Comparison of ENCODE assay signal across 9 cellular contexts in the genomic region with DNA sequence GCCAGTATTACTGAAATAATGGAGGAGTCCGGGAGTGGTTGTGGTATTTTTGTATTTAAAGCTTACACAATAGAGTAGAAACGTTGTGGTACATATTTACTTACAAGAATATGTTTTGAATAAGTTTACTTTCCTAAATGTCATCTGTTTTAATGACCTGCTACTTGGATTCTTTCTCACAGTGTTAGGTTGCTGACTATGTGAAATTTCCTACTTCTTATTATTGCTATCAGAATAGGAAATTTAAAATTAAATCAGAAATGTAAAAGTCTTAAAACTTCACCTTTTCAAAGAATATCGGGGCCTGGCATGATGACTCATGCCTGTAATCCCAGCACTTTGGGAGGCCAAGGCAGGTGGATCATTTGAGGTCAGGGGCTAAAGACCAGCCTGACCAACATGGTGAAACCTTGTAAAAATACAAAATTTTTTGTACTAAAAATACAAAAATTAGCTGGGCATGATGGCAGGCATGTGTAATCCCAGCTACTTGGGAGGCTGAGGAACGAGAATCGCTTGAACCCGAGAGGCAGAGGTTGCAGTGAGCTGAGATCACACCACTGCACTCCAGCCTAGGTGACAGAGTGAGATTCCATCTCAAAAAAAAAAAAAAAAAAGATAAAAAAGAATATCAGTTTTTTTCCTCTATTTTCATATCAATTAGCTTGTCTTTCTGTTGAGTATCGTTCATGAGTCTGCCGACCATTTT.
DNase-seq lines count a peak whose midpoint lies in the region; ATAC-seq lines count a peak whose summit lies in the region.
"Had no signal": no experiment of that assay in that cellular context is flagged by ENCODE, and none has a peak within 500 bp of the region (broad histone marks: within the 10 kb centered on the region; RNA-seq: fewer than 3 reads in every experiment).

No MANE protein-coding gene starts in this region.

- peak overlapping the region; percentile 48 for H3K4me3 Mint-ChIP-seq in activated CD8-positive, alpha-beta memory T cell treated with anti-CD3 and anti-CD28 coated beads, Interleukin-2, amount 10 ng/mL, durations not matched to agents 7 days and 5 days
- peak overlapping the region in 1 of 3 donors; percentile 22 for H3K4me3 Mint-ChIP-seq in T-cell
- peak overlapping the region; percentile 37 to 62 for H3K4me3 Mint-ChIP-seq in stimulated activated naive CD8-positive, alpha-beta T cell treated with anti-CD3 and anti-CD28 coated beads, Interleukin-15, amount 100 ng/mL, for 72 hours

- peaks cover 24% of the 10 kb centered on the region for H3K36me3 Mint-ChIP-seq in activated CD8-positive, alpha-beta memory T cell treated with anti-CD3 and anti-CD28 coated beads, Interleukin-2, amount 10 ng/mL, durations not matched to agents 7 days and 5 days
- peaks cover 2% of the 10 kb centered on the region for H3K36me3 Mint-ChIP-seq in T-cell

- H3K4me1 Mint-ChIP-seq in activated CD8-positive, alpha-beta memory T cell treated with anti-CD3 and anti-CD28 coated beads, Interleukin-2, amount 10 ng/mL, durations not matched to agents 7 days and 5 days: peaks cover 66% of the 10 kb centered on the region
- peaks cover 51 to 60% (median 60%) of the 10 kb centered on the region in 3 donors for H3K4me1 Mint-ChIP-seq in T-cell
- H3K4me1 Mint-ChIP-seq in stimulated activated naive CD8-positive, alpha-beta T cell treated with anti-CD3 and anti-CD28 coated beads, Interleukin-15, amount 100 ng/mL, for 72 hours: peaks cover 74% of the 10 kb centered on the region

- H3K9me3 Mint-ChIP-seq in activated CD8-positive, alpha-beta memory T cell treated with anti-CD3 and anti-CD28 coated beads, Interleukin-2, amount 10 ng/mL, durations not matched to agents 7 days and 5 days (ENCODE audit: low read depth): no peaks in the 10 kb centered on the region
- no peaks in the 10 kb centered on the region for H3K9me3 Mint-ChIP-seq in T-cell
- no peaks in the 10 kb centered on the region for H3K9me3 Mint-ChIP-seq in stimulated activated naive CD8-positive, alpha-beta T cell treated with anti-CD3 and anti-CD28 coated beads, Interleukin-15, amount 100 ng/mL, for 72 hours

- ATAC-seq in activated CD8-positive, alpha-beta memory T cell treated with anti-CD3 and anti-CD28 coated beads, Interleukin-2, amount 10 ng/mL, durations not matched to agents 7 days and 5 days: no peak
- ATAC-seq in T-cell (replicated peaks in 1 of 4) (no peak), GM18517 (IDR thresholded peaks at IDR 0.05; ENCODE audit: unreplicated experiment) (no peak), HG03565 (IDR thresholded peaks at IDR 0.05; ENCODE audit: unreplicated experiment) (no peak)
- no peak for ATAC-seq in stimulated activated naive CD8-positive, alpha-beta T cell treated with anti-CD3 and anti-CD28 coated beads, Interleukin-15, amount 100 ng/mL, for 72 hours

- peak; percentile 57 for DNase-seq in activated CD8-positive, alpha-beta memory T cell treated with anti-CD3 and anti-CD28 coated beads, Interleukin-2, amount 10 ng/mL, durations not matched to agents 7 days and 5 days
- no peak for DNase-seq in activated CD8-positive, alpha-beta memory T cell treated with anti-CD3 and anti-CD28 coated beads, Interleukin-2, amount 50 U/mL, for 4 hours
- no peak for DNase-seq in T-cell
- DNase-seq in fibroblast of peridontal ligament (ENCODE audit: extremely low read depth): peak; percentile 55
- DNase-seq in stimulated activated naive CD8-positive, alpha-beta T cell treated with anti-CD3 and anti-CD28 coated beads, Interleukin-15, amount 100 ng/mL, for 72 hours: no peak
- no peak for DNase-seq in NCI-H2029 treated with DMSO at 0.1 percent for 48 hours (lab: John Stamatoyannopoulos, UW)
- DNase-seq: NCI-H510A had no signal

- CTCF ChIA-PET in activated CD8-positive, alpha-beta memory T cell treated with anti-CD3 and anti-CD28 coated beads, Interleukin-2, amount 10 ng/mL, durations not matched to agents 7 days and 5 days (lab: Charles Lee): interaction anchor here (1.2 to 7.6 kb wide), 11 partner anchors 11 to 108 kb away, joined by 3 to 90 read pairs (median 5); a partner anchor contains a TSS
- CTCF ChIA-PET in T-cell (lab: Charles Lee): interaction anchor here (0.6 to 2.7 kb wide), 16 partner anchors 31 to 1936 kb away, joined by 3 to 22 read pairs (median 6); a partner anchor contains a TSS

- peak overlapping the region; percentile 93 for H3K27ac Mint-ChIP-seq in activated CD8-positive, alpha-beta memory T cell treated with anti-CD3 and anti-CD28 coated beads, Interleukin-2, amount 10 ng/mL, durations not matched to agents 7 days and 5 days
- peak overlapping the region; percentile 86 to 100 for H3K27ac Mint-ChIP-seq in T-cell
- peak overlapping the region; percentile 94 to 96 for H3K27ac Mint-ChIP-seq in stimulated activated naive CD8-positive, alpha-beta T cell treated with anti-CD3 and anti-CD28 coated beads, Interleukin-15, amount 100 ng/mL, for 72 hours

- POLR2A ChIA-PET in T-cell (lab: Charles Lee): interaction anchor here (0.6 to 2.3 kb wide), 14 partner anchors 11 to 676 kb away, joined by 3 to 28 read pairs (median 3); no protein-coding TSS in a partner anchor

- no peaks in the 10 kb centered on the region for H3K27me3 Mint-ChIP-seq in activated CD8-positive, alpha-beta memory T cell treated with anti-CD3 and anti-CD28 coated beads, Interleukin-2, amount 10 ng/mL, durations not matched to agents 7 days and 5 days
- no peaks in the 10 kb centered on the region for H3K27me3 Mint-ChIP-seq in T-cell
- no peaks in the 10 kb centered on the region for H3K27me3 Mint-ChIP-seq in stimulated activated naive CD8-positive, alpha-beta T cell treated with anti-CD3 and anti-CD28 coated beads, Interleukin-15, amount 100 ng/mL, for 72 hours

Comparison
In these comparisons a context has a peak if more than half of its experiments do, and no peak if none do; other contexts are left out.
1. DNase-seq: peak in activated CD8-positive, alpha-beta memory T cell treated with anti-CD3 and anti-CD28 coated beads, Interleukin-2, amount 10 ng/mL, durations not matched to agents 7 days and 5 days (single experiment) and fibroblast of peridontal ligament (single experiment); none in activated CD8-positive, alpha-beta memory T cell treated with anti-CD3 and anti-CD28 coated beads, Interleukin-2, amount 50 U/mL, for 4 hours (single experiment), T-cell (0 of 34), stimulated activated naive CD8-positive, alpha-beta T cell treated with anti-CD3 and anti-CD28 coated beads, Interleukin-15, amount 100 ng/mL, for 72 hours (0 of 2) and NCI-H2029 treated with DMSO at 0.1 percent for 48 hours (single experiment).
2. Peak in every context shown above with its lines, with median percentiles within 50 percentile points of each other: H3K27ac Mint-ChIP-seq.